ENCODE assay signal across 17 cellular contexts in genomic region chr6:170164271-170164900, GRCh38.
A peak's percentile ranks its signal among the peaks of the same experiment; 100 is the strongest.
DNase-seq lines count a peak whose midpoint lies in the region; ATAC-seq and TF ChIP-seq lines count a peak whose summit lies in the region.
"Had no signal": no experiment of that assay in that cellular context is flagged by ENCODE, and none has a peak within 500 bp of the region (broad histone marks: within the 10 kb centered on the region; RNA-seq: fewer than 3 reads in every experiment).

No MANE protein-coding gene starts in this region.

- peaks cover 10 to 34% (median 27%) of the 10 kb centered on the region in 9 donors for H3K4me1 ChIP-seq in heart right ventricle
- peaks cover 14% of the 10 kb centered on the region for H3K4me1 ChIP-seq in neural progenitor cell
- H3K4me1 ChIP-seq in suprapubic skin: peaks cover 11% of the 10 kb centered on the region

- peaks cover 27% of the 10 kb centered on the region for H3K27me3 Mint-ChIP-seq in neural progenitor cell (ENCODE audit: insufficient read depth, low read depth)
- no peaks in the 10 kb centered on the region for H3K27me3 Mint-ChIP-seq in T-helper 2 cell treated with Interferon-gamma antibody and Interleukin-4, amounts not matched to agents 5 μg/mL and 100 μg/mL, for 36 hours (ENCODE audit: low read depth)

- ATAC-seq in heart right ventricle (no peak), esophagus mucosa (peak; percentile 20), GM21529 (IDR thresholded peaks at IDR 0.05; ENCODE audit: unreplicated experiment) (no peak), GM21423 (IDR thresholded peaks at IDR 0.05; ENCODE audit: unreplicated experiment) (no peak)
- ATAC-seq: PC-3 had no signal

- peaks cover 5% of the 10 kb centered on the region for H3K36me3 Mint-ChIP-seq in neural progenitor cell
- no peaks in the 10 kb centered on the region for H3K36me3 Mint-ChIP-seq in T-helper 2 cell treated with Interferon-gamma antibody and Interleukin-4, amounts not matched to agents 5 μg/mL and 100 μg/mL, for 36 hours (ENCODE audit: low read depth)

- no peak overlapping the region for H3K4me3 ChIP-seq in heart right ventricle
- H3K4me3 ChIP-seq in neural progenitor cell: no peak overlapping the region
- H3K4me3 ChIP-seq in suprapubic skin: no peak overlapping the region
- H3K4me3 ChIP-seq: GM23248 had no signal

- no peak overlapping the region for H3K4me3 Mint-ChIP-seq in neural progenitor cell
- H3K4me3 Mint-ChIP-seq in T-helper 2 cell treated with Interferon-gamma antibody and Interleukin-4, amounts not matched to agents 5 μg/mL and 100 μg/mL, for 36 hours: no peak overlapping the region
- H3K4me3 Mint-ChIP-seq: CD8-positive, alpha-beta memory T cell had no signal

- peaks cover 31% of the 10 kb centered on the region for H3K4me1 Mint-ChIP-seq in neural progenitor cell
- H3K4me1 Mint-ChIP-seq in T-helper 2 cell treated with Interferon-gamma antibody and Interleukin-4, amounts not matched to agents 5 μg/mL and 100 μg/mL, for 36 hours (ENCODE audit: low read depth): no peaks in the 10 kb centered on the region

- WGBS in heart right ventricle, 2 donors: 79 to 81% methylated on average over 21 of the region's 21 CpGs
- WGBS in suprapubic skin: 80% methylated on average over 20 of the region's 21 CpGs

- H3K27ac ChIP-seq in heart right ventricle (peak overlapping the region in 8 of 10 donors; percentile 35 to 78 (median 62)), neural progenitor cell (no peak overlapping the region), suprapubic skin (no peak overlapping the region)
- H3K27ac ChIP-seq: GM23248 had no signal

- peaks cover 2% of the 10 kb centered on the region for H3F3A ChIP-seq in neural progenitor cell (ENCODE audit: low read depth)

- H3K9me3 ChIP-seq in heart right ventricle (no peaks in the 10 kb centered on the region), neural progenitor cell (ENCODE audit: low read depth) (no peaks in the 10 kb centered on the region), suprapubic skin (no peaks in the 10 kb centered on the region)

- TF ChIP-seq EP300 in suprapubic skin (IDR thresholded peaks at IDR 0.05): no peak

- H3K36me3 ChIP-seq in heart right ventricle (no peaks in the 10 kb centered on the region), neural progenitor cell (no peaks in the 10 kb centered on the region), suprapubic skin (no peaks in the 10 kb centered on the region)

- peaks cover 19% of the 10 kb centered on the region for H3K9me3 Mint-ChIP-seq in neural progenitor cell
- peaks cover 8% of the 10 kb centered on the region for H3K9me3 Mint-ChIP-seq in T-helper 2 cell treated with Interferon-gamma antibody and Interleukin-4, amounts not matched to agents 5 μg/mL and 100 μg/mL, for 36 hours

- H3K4me2 ChIP-seq in neural progenitor cell: no peak overlapping the region

- H2AFZ ChIP-seq in neural progenitor cell (replicated peaks): no peak overlapping the region
- H2AFZ ChIP-seq: GM23248 had no signal

- TF ChIP-seq CTCF in heart right ventricle (IDR thresholded peaks at IDR 0.05): no peak
- TF ChIP-seq CTCF in neural progenitor cell (IDR thresholded peaks at IDR 0.05): no peak
- TF ChIP-seq CTCF in suprapubic skin (IDR thresholded peaks at IDR 0.05): no peak

- no peak overlapping the region for H3K9ac ChIP-seq in neural progenitor cell
- H3K9ac ChIP-seq: GM23248 had no signal

- no peak for TF ChIP-seq POLR2A in suprapubic skin (IDR thresholded peaks at IDR 0.05)

- H3K27ac Mint-ChIP-seq in neural progenitor cell: peak overlapping the region; percentile 86
- H3K27ac Mint-ChIP-seq in T-helper 2 cell treated with Interferon-gamma antibody and Interleukin-4, amounts not matched to agents 5 μg/mL and 100 μg/mL, for 36 hours: no peak overlapping the region

- no peaks in the 10 kb centered on the region for H4K20me1 ChIP-seq in neural progenitor cell (ENCODE audit: low read depth)

- intact Hi-C loops in heart right ventricle (cut with DNase I) (loop anchor here in 1 of 10 donors (10.0 kb wide), 1 partner anchor 110 kb away; no protein-coding TSS in a partner anchor), cardiac septum (cut with DNase I) (loop anchor here (10.0 kb wide), 1 partner anchor 120 kb away; no protein-coding TSS in a partner anchor)

- DNase-seq in heart right ventricle (no peak), cardiac septum (ENCODE audit: low spot score) (no peak), neural progenitor cell (ENCODE audit: low spot score) (no peak), suprapubic skin (ENCODE audit: low spot score in 2 of 2) (peak; percentile 41 to 71)
- DNase-seq in T-helper 2 cell treated with Interferon-gamma antibody and Interleukin-4, amounts not matched to agents 5 μg/mL and 100 μg/mL, for 36 hours (ENCODE audit: low spot score): no peak
- DNase-seq: CD8-positive, alpha-beta memory T cell; DMS79 treated with DMSO at 0.1 percent for 48 hours; KG1; NCI-H1436; NCI-H2029; NCI-H2171; NCI-H774; PC-3 had no signal

- peaks cover 0 to 14% (median 0%) of the 10 kb centered on the region in 7 donors for H3K27me3 ChIP-seq in heart right ventricle
- no peaks in the 10 kb centered on the region for H3K27me3 ChIP-seq in neural progenitor cell
- peaks cover 14% of the 10 kb centered on the region for H3K27me3 ChIP-seq in suprapubic skin

- H3K79me2 ChIP-seq in neural progenitor cell (ENCODE audit: low read depth): no peaks in the 10 kb centered on the region

Comparison
In these comparisons a context has a peak if more than half of its experiments do, and no peak if none do; other contexts are left out.
1. DNase-seq: peak in suprapubic skin (2 of 2); none in heart right ventricle (0 of 2), cardiac septum (single experiment), neural progenitor cell (single experiment) and T-helper 2 cell treated with Interferon-gamma antibody and Interleukin-4, amounts not matched to agents 5 μg/mL and 100 μg/mL, for 36 hours (single experiment).
2. H3K27ac ChIP-seq: peak in heart right ventricle (8 of 10); none in neural progenitor cell (single experiment) and suprapubic skin (single experiment).